In the genomic region with DNA sequence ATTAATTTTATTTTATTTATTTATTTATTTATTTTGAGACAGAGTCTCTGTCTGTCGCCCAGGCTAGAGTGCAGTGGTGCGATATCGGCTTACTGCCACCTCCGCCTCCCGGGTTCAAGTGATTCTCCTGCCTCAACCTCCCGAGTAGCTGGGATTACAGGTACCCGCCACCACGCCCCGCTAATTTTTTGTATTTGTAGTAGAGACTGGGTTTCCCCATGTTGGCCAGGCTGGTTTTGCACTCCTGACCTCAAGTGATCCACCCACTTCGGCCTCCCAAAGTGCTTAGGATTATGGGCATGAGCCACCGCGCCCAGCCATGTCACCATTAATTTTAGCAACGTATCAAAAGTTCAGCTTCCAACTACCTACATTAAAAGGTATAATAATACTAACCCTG, we compare ENCODE assay signal across 10 cellular contexts. TPM values are rescaled to one million over a fixed set of nuclear protein-coding genes. Genes with fewer than 3 reads are reported as not detected.
DNase-seq lines count a peak whose midpoint lies in the region; TF ChIP-seq lines count a peak whose summit lies in the region.
"Not testable (repeated sequence)": the region's sequence is repeated elsewhere in the genome, so short reads cannot be mapped to it uniquely, and the experiment has no call there.
"Had no signal": no experiment of that assay in that cellular context is flagged by ENCODE, and none has a peak within 500 bp of the region (broad histone marks: within the 10 kb centered on the region; RNA-seq: fewer than 3 reads in every experiment).

No MANE protein-coding gene starts in this region.

- peaks cover 3 to 31% (median 16%) of the 10 kb centered on the region in 11 experiments; a peak in 17 of 22 replicates for H3K36me3 ChIP-seq in BLaER1 treated with 17β-estradiol and CSF1 and Interleukin-3, amounts not matched to agents 10 nM and 100 nM
- not testable (repeated sequence) for H3K36me3 ChIP-seq in HUES6 (ENCODE audit: control insufficient read depth, insufficient read depth, low read length); adipocyte (ENCODE audit: control insufficient read depth, insufficient read depth, low read length, severe bottlenecking); kidney epithelial cell (ENCODE audit: control insufficient read depth, insufficient read depth, low read length); neutrophil
- peaks cover 0 to 17% (median 10%) of the 10 kb centered on the region in 4 donors for H3K36me3 ChIP-seq in stomach

- H3K27ac Mint-ChIP-seq in T-helper 2 cell treated with Interferon-gamma antibody and Interleukin-4, amounts not matched to agents 5 μg/mL and 100 μg/mL, for 36 hours = peak overlapping the region; percentile 92

- H4K20me1 ChIP-seq in BLaER1 treated with 17β-estradiol and CSF1 and Interleukin-3, amounts not matched to agents 10 nM and 100 nM = peaks cover 11 to 38% (median 32%) of the 10 kb centered on the region in 11 experiments; a peak in 19 of 22 replicates

- H3K4me1 ChIP-seq in BLaER1 treated with 17β-estradiol and CSF1 and Interleukin-3, amounts not matched to agents 10 nM and 100 nM = peaks cover 33 to 43% (median 40%) of the 10 kb centered on the region in 10 experiments
- not testable (repeated sequence) for H3K4me1 ChIP-seq in HUES6 (ENCODE audit: control insufficient read depth, insufficient read depth, low read length)
- H3K4me1 ChIP-seq in adipocyte (ENCODE audit: control insufficient read depth, insufficient read depth, low read length) (peaks cover 30% of the 10 kb centered on the region), neutrophil (ENCODE audit: control insufficient read depth in 1 of 2, insufficient read depth in 1 of 2, low read depth in 1 of 2, low read length in 1 of 2) (peaks cover 9 to 12% of the 10 kb centered on the region in 2 experiments), stomach (peaks cover 30 to 42% (median 36%) of the 10 kb centered on the region in 4 donors)

- TF ChIP-seq EP300 in stomach (IDR thresholded peaks at IDR 0.05) = not testable (repeated sequence)

- not testable (repeated sequence) for H3K27me3 ChIP-seq in BLaER1 treated with 17β-estradiol and CSF1 and Interleukin-3, amounts not matched to agents 10 nM and 100 nM; HUES6 (ENCODE audit: control insufficient read depth, insufficient read depth, low read length); adipocyte (replicated peaks; ENCODE audit: control insufficient read depth, insufficient read depth, low read length); kidney epithelial cell (ENCODE audit: control insufficient read depth, insufficient read depth, low read length); neutrophil; stomach

- not testable (repeated sequence) for H3K9me3 ChIP-seq in BLaER1 treated with 17β-estradiol and CSF1 and Interleukin-3, amounts not matched to agents 10 nM and 100 nM (replicated peaks in 1 of 11); HUES6 (ENCODE audit: control insufficient read depth, insufficient read depth, low read depth, low read length); adipocyte (ENCODE audit: control insufficient read depth, low read length); neutrophil; stomach

- H3K27me3 Mint-ChIP-seq in T-helper 2 cell treated with Interferon-gamma antibody and Interleukin-4, amounts not matched to agents 5 μg/mL and 100 μg/mL, for 36 hours (ENCODE audit: low read depth) = not testable (repeated sequence)

- H3K4me3 Mint-ChIP-seq in T-helper 2 cell treated with Interferon-gamma antibody and Interleukin-4, amounts not matched to agents 5 μg/mL and 100 μg/mL, for 36 hours = peak overlapping the region; percentile 96

- TF ChIP-seq CTCF in epithelial cell of esophagus (IDR thresholded peaks at IDR 0.05; ENCODE audit: insufficient read depth, low read depth, low read length, missing control alignments); kidney epithelial cell (IDR thresholded peaks at IDR 0.05; ENCODE audit: insufficient read depth, low read length, poor library complexity, severe bottlenecking); neutrophil (IDR thresholded peaks at IDR 0.05); stomach (IDR thresholded peaks at IDR 0.05): not testable (repeated sequence)

- H3K9ac ChIP-seq in BLaER1 treated with 17β-estradiol and CSF1 and Interleukin-3, amounts not matched to agents 10 nM and 100 nM = peak overlapping the region; percentile 85 to 94 (median 92)
- H3K9ac ChIP-seq in HUES6 (ENCODE audit: low read length) (peak overlapping the region; percentile 94), adipocyte (ENCODE audit: low read length) (peak overlapping the region; percentile 93)

- H3K4me1 Mint-ChIP-seq in T-helper 2 cell treated with Interferon-gamma antibody and Interleukin-4, amounts not matched to agents 5 μg/mL and 100 μg/mL, for 36 hours (ENCODE audit: low read depth) = peaks cover 25% of the 10 kb centered on the region

- TF ChIP-seq POLR2A in stomach (IDR thresholded peaks at IDR 0.05) = not testable (repeated sequence)

- 59 to 67% (median 63%) methylated on average over 13 of the region's 13 CpGs for WGBS in stomach, 5 donors

- peak overlapping the region; percentile 72 to 92 (median 85) for H3K4me2 ChIP-seq in BLaER1 treated with 17β-estradiol and CSF1 and Interleukin-3, amounts not matched to agents 10 nM and 100 nM

- DNase-seq in T-helper 2 cell treated with Interferon-gamma antibody and Interleukin-4, amounts not matched to agents 5 μg/mL and 100 μg/mL, for 36 hours (ENCODE audit: low spot score); adipocyte (ENCODE audit: low read depth); epithelial cell of esophagus (ENCODE audit: low read depth); kidney epithelial cell (ENCODE audit: low read depth); stomach: not testable (repeated sequence)

- peaks cover 21% of the 10 kb centered on the region for H3K36me3 Mint-ChIP-seq in T-helper 2 cell treated with Interferon-gamma antibody and Interleukin-4, amounts not matched to agents 5 μg/mL and 100 μg/mL, for 36 hours (ENCODE audit: low read depth)

- not testable (repeated sequence) for H3K9me3 Mint-ChIP-seq in T-helper 2 cell treated with Interferon-gamma antibody and Interleukin-4, amounts not matched to agents 5 μg/mL and 100 μg/mL, for 36 hours

- intact Hi-C loops in stomach (cut with DNase I; ENCODE audit: low total_unique reads) = not testable (repeated sequence)

- peak overlapping the region; percentile 86 to 95 (median 91) for H3K27ac ChIP-seq in BLaER1 treated with 17β-estradiol and CSF1 and Interleukin-3, amounts not matched to agents 10 nM and 100 nM
- H3K27ac ChIP-seq in HUES6 (ENCODE audit: low read depth, low read length) = peak overlapping the region; percentile 79; the same call in 1 of the 2 replicates
- peak overlapping the region; percentile 71 for H3K27ac ChIP-seq in neutrophil
- peak overlapping the region; percentile 85 to 99 (median 95) for H3K27ac ChIP-seq in stomach

- peak overlapping the region; percentile 80 to 94 (median 86) for H3K4me3 ChIP-seq in BLaER1 treated with 17β-estradiol and CSF1 and Interleukin-3, amounts not matched to agents 10 nM and 100 nM
- peak overlapping the region; percentile 97 for H3K4me3 ChIP-seq in HUES6 (ENCODE audit: low read depth, low read length)
- peak overlapping the region; percentile 90 for H3K4me3 ChIP-seq in adipocyte (ENCODE audit: low read length)
- H3K4me3 ChIP-seq in epithelial cell of esophagus (ENCODE audit: low read length) = peak overlapping the region; percentile 99
- peak overlapping the region; percentile 95 for H3K4me3 ChIP-seq in kidney epithelial cell (ENCODE audit: low read depth, low read length)
- H3K4me3 ChIP-seq in neutrophil (ENCODE audit: low read depth in 1 of 2, low read length in 1 of 2) = peak overlapping the region; percentile 79 to 95
- H3K4me3 ChIP-seq in stomach = peak overlapping the region; percentile 86 to 91 (median 88)

RNA-seq across cellular contexts. Expression of a gene that starts 1.0 kb away (rescaled TPM):
- total RNA-seq in kidney epithelial cell = 24.5 and 25.3 TPM in 2 replicates
- 10 to 100 TPM; 11.3 to 22.2 (median 17.5) TPM for total RNA-seq in stomach
- polyA plus RNA-seq in stomach = 10 to 100 TPM; 16.3 to 20.7 (median 19.5) TPM

RNA-seq across cellular contexts. Expression of a gene that starts 21.0 kb away (rescaled TPM):
- total RNA-seq in kidney epithelial cell = not detected in 2 replicates
- 100 to 1,000 TPM in 1 of 5 donors, 10 to 100 TPM in 3, 1 to 10 TPM in 1; 5.5 to 284 (median 25.0) TPM for total RNA-seq in stomach
- 100 to 1,000 TPM in 2 of 3 donors, 10 to 100 TPM in 1; 49.4 to 167 (median 136) TPM for polyA plus RNA-seq in stomach
- total RNA-seq: occipital lobe had no signal

RNA-seq across cellular contexts. Expression of a gene that starts 34.4 kb away (rescaled TPM):
- 31.1 and 35.6 TPM in 2 replicates for total RNA-seq in kidney epithelial cell
- 100 to 1,000 TPM in 2 of 5 donors, 10 to 100 TPM in 3; 39.7 to 120 (median 94.5) TPM for total RNA-seq in stomach
- 10 to 100 TPM; 13.2 to 20.4 (median 14.4) TPM for polyA plus RNA-seq in stomach

RNA-seq across cellular contexts. Expression of a gene that starts 58.8 kb away (rescaled TPM):
- under 0.01 and 0.21 TPM in 2 replicates for total RNA-seq in kidney epithelial cell
- 1 to 10 TPM in 1 of 5 donors, under 1 TPM in 2, not detected in 2; 0.14 to 1.7 (median 0.45) TPM for total RNA-seq in stomach
- under 1 TPM; 0.20 to 0.92 (median 0.44) TPM for polyA plus RNA-seq in stomach
- total RNA-seq: esophagus mucosa, occipital lobe had no signal
